ENCODE assay signal across 7 cellular contexts in genomic region chr13:97976551-97977375, GRCh38. TPM values are rescaled to one million over a fixed set of nuclear protein-coding genes. Genes with fewer than 3 reads are reported as not detected.
DNase-seq lines count a peak whose midpoint lies in the region; ATAC-seq lines count a peak whose summit lies in the region.

No MANE protein-coding gene starts in this region.

- ATAC-seq in GM19438 (IDR thresholded peaks at IDR 0.05; ENCODE audit: low read depth, unreplicated experiment) (peak; percentile 46), HG03457 (IDR thresholded peaks at IDR 0.05; ENCODE audit: unreplicated experiment) (peak; percentile 27)

- peak overlapping the region; percentile 73 for H3K4me2 ChIP-seq in mesendoderm (ENCODE audit: low read length)

- peak overlapping the region; percentile 92 for H3K9ac ChIP-seq in mesendoderm (ENCODE audit: low read length)
- H3K9ac ChIP-seq in subcutaneous abdominal adipose tissue (ENCODE audit: low read length in 5 of 5), result peak overlapping the region; percentile 71 to 97 (median 90)

- H3K56ac ChIP-seq in mesendoderm (ENCODE audit: low read length), result peak overlapping the region; percentile 97

- H2BK5ac ChIP-seq in mesendoderm (ENCODE audit: low read length), result peak overlapping the region; percentile 76

- H3K4me3 ChIP-seq in effector memory CD4-positive, alpha-beta T cell (ENCODE audit: insufficient read depth, low read depth, low read length, poor library complexity, severe bottlenecking), result peak overlapping the region; percentile 79
- H3K4me3 ChIP-seq in mesendoderm (ENCODE audit: low read length) (peak overlapping the region; percentile 86), subcutaneous abdominal adipose tissue (ENCODE audit: low read depth in 1 of 5, low read length in 5 of 5) (peak overlapping the region; percentile 73 to 93 (median 87))

- no peaks in the 10 kb centered on the region for H3K36me3 ChIP-seq in effector memory CD4-positive, alpha-beta T cell (ENCODE audit: control insufficient read depth, insufficient read depth, low read length)
- no peaks in the 10 kb centered on the region for H3K36me3 ChIP-seq in mesendoderm (ENCODE audit: control insufficient read depth, insufficient read depth, low read length)
- no peaks in the 10 kb centered on the region for H3K36me3 ChIP-seq in subcutaneous abdominal adipose tissue (ENCODE audit: control insufficient read depth in 5 of 5, insufficient read depth in 5 of 5, low read length in 5 of 5)

- H3K9me3 ChIP-seq in effector memory CD4-positive, alpha-beta T cell (ENCODE audit: control insufficient read depth, low read length), result no peaks in the 10 kb centered on the region
- H3K9me3 ChIP-seq in subcutaneous abdominal adipose tissue (ENCODE audit: control insufficient read depth in 5 of 5, low read length in 5 of 5), result no peaks in the 10 kb centered on the region

- no CpG with 5 or more reads among the region's 90 CpGs for WGBS in mesendoderm (ENCODE audit: extremely low coverage, insufficient coverage, low lambda C conversion rate)

- H3K79me1 ChIP-seq in mesendoderm (ENCODE audit: low read length), result no peaks in the 10 kb centered on the region

- no peak overlapping the region for H2AK5ac ChIP-seq in mesendoderm (ENCODE audit: low read length)

- H3K4me1 ChIP-seq in effector memory CD4-positive, alpha-beta T cell (ENCODE audit: control insufficient read depth, insufficient read depth, low read length, poor library complexity, severe bottlenecking), result peaks cover 7% of the 10 kb centered on the region
- H3K4me1 ChIP-seq in mesendoderm (ENCODE audit: control insufficient read depth, low read depth, low read length) (no peaks in the 10 kb centered on the region), subcutaneous abdominal adipose tissue (ENCODE audit: control insufficient read depth in 5 of 5, insufficient read depth in 5 of 5, low read length in 5 of 5) (peaks cover 1 to 28% (median 25%) of the 10 kb centered on the region in 5 donors)

- H3K23ac ChIP-seq in mesendoderm (ENCODE audit: low read length), result no peak overlapping the region

- peak overlapping the region; percentile 57 for H3K27ac ChIP-seq in effector memory CD4-positive, alpha-beta T cell (ENCODE audit: insufficient read depth, low read length, poor library complexity, severe bottlenecking)
- peak overlapping the region; percentile 87 for H3K27ac ChIP-seq in mesendoderm (ENCODE audit: low read depth, low read length)
- peak overlapping the region; percentile 94 for H3K27ac ChIP-seq in subcutaneous abdominal adipose tissue (ENCODE audit: low read depth, low read length)

- no peak overlapping the region for H2BK120ac ChIP-seq in mesendoderm (ENCODE audit: low read depth, low read length)

- peaks cover 33% of the 10 kb centered on the region for H3K79me2 ChIP-seq in mesendoderm (ENCODE audit: control insufficient read depth, insufficient read depth, low read length)

- no peak overlapping the region for H2BK15ac ChIP-seq in mesendoderm (replicated peaks; ENCODE audit: low read depth)

- H4K8ac ChIP-seq in mesendoderm (ENCODE audit: low read depth, low read length), result peak overlapping the region; percentile 3

- no peak overlapping the region for H4K5ac ChIP-seq in mesendoderm (ENCODE audit: low read length)

- peak; percentile 66 for DNase-seq in GM03348 (ENCODE audit: low spot score)
- peak; percentile 86 for DNase-seq in T-helper 9 cell
- peak in 1 of 3 donors; percentile 8 for DNase-seq in effector memory CD4-positive, alpha-beta T cell
- peak; percentile 47 for DNase-seq in mesendoderm

- H3K18ac ChIP-seq in mesendoderm (ENCODE audit: low read length), result peak overlapping the region; percentile 86

- peak overlapping the region; percentile 86 for H3K4ac ChIP-seq in mesendoderm (ENCODE audit: low read depth, low read length)

- H3K27me3 ChIP-seq in effector memory CD4-positive, alpha-beta T cell (replicated peaks; ENCODE audit: control insufficient read depth, insufficient read depth, low read length, poor library complexity, severe bottlenecking), result no peaks in the 10 kb centered on the region
- H3K27me3 ChIP-seq in mesendoderm (ENCODE audit: insufficient read depth, low read length, poor library complexity) (no peaks in the 10 kb centered on the region), subcutaneous abdominal adipose tissue (ENCODE audit: control insufficient read depth in 5 of 5, insufficient read depth in 4 of 5, low read length in 5 of 5) (no peaks in the 10 kb centered on the region)

RNA-seq across cellular contexts. Expression of gene IPO5, which starts 23.3 kb away (rescaled TPM):
- 222 TPM for polyA plus RNA-seq in mesendoderm (2013, experiment 1 of 2)
- 222 TPM for polyA plus RNA-seq in mesendoderm (2013, experiment 2 of 2)
